ENCODE assay signal across 19 cellular contexts in genomic region chr10:12463459-12463838, GRCh38.
DNase-seq lines count a peak whose midpoint lies in the region; ATAC-seq, FAIRE-seq and TF ChIP-seq lines count a peak whose summit lies in the region.
"Had no signal": no experiment of that assay in that cellular context is flagged by ENCODE, and none has a peak within 500 bp of the region (broad histone marks: within the 10 kb centered on the region; RNA-seq: fewer than 3 reads in every experiment).

No MANE protein-coding gene starts in this region.

- TF ChIP-seq CTCF in GM10266 (IDR thresholded peaks at IDR 0.05; ENCODE audit: control insufficient read depth, insufficient read depth, low read depth, missing control alignments), result no peak

- peak; percentile 36 for FAIRE-seq in GM18507 (lab: Jason Lieb, UNC)
- FAIRE-seq: A549 had no signal

- peak; percentile 49 for ATAC-seq in HG02870 (IDR thresholded peaks at IDR 0.05; ENCODE audit: unreplicated experiment)
- ATAC-seq in central memory CD8-positive, alpha-beta T cell (replicated peaks; ENCODE audit: extremely low read depth, poor library complexity, severe bottlenecking), result no peak
- no peak for ATAC-seq in stimulated activated memory B cell treated with anti-CD40 and anti-IgM and Interleukin-4, amounts not matched to agents 10 μg/mL and 1 μg/mL and 100 μg/mL, for 72 hours
- ATAC-seq: A549 had no signal

- peaks cover 3% of the 10 kb centered on the region for H3K36me3 Mint-ChIP-seq in central memory CD8-positive, alpha-beta T cell (ENCODE audit: insufficient read depth)
- H3K36me3 Mint-ChIP-seq in stimulated activated memory B cell treated with anti-CD40 and anti-IgM and Interleukin-4, amounts not matched to agents 10 μg/mL and 1 μg/mL and 100 μg/mL, for 72 hours, result peaks cover 8% of the 10 kb centered on the region
- H3K36me3 Mint-ChIP-seq: CD14-positive monocyte had no signal

- H3K4me1 Mint-ChIP-seq in central memory CD8-positive, alpha-beta T cell, result peaks cover 28% of the 10 kb centered on the region
- peaks cover 59% of the 10 kb centered on the region for H3K4me1 Mint-ChIP-seq in stimulated activated memory B cell treated with anti-CD40 and anti-IgM and Interleukin-4, amounts not matched to agents 10 μg/mL and 1 μg/mL and 100 μg/mL, for 72 hours

- peak overlapping the region; percentile 11 for H3K27ac Mint-ChIP-seq in central memory CD8-positive, alpha-beta T cell (ENCODE audit: low read depth)
- peak overlapping the region; percentile 7 for H3K27ac Mint-ChIP-seq in stimulated activated memory B cell treated with anti-CD40 and anti-IgM and Interleukin-4, amounts not matched to agents 10 μg/mL and 1 μg/mL and 100 μg/mL, for 72 hours

- no peak overlapping the region for H3K4me3 Mint-ChIP-seq in central memory CD8-positive, alpha-beta T cell
- H3K4me3 Mint-ChIP-seq in stimulated activated memory B cell treated with anti-CD40 and anti-IgM and Interleukin-4, amounts not matched to agents 10 μg/mL and 1 μg/mL and 100 μg/mL, for 72 hours, result no peak overlapping the region
- H3K4me3 Mint-ChIP-seq: CD8-positive, alpha-beta memory T cell; H9 had no signal

- no peaks in the 10 kb centered on the region for H3K27me3 Mint-ChIP-seq in central memory CD8-positive, alpha-beta T cell
- H3K27me3 Mint-ChIP-seq in stimulated activated memory B cell treated with anti-CD40 and anti-IgM and Interleukin-4, amounts not matched to agents 10 μg/mL and 1 μg/mL and 100 μg/mL, for 72 hours, result no peaks in the 10 kb centered on the region

- H3K9me3 Mint-ChIP-seq in central memory CD8-positive, alpha-beta T cell, result no peaks in the 10 kb centered on the region
- H3K9me3 Mint-ChIP-seq in stimulated activated memory B cell treated with anti-CD40 and anti-IgM and Interleukin-4, amounts not matched to agents 10 μg/mL and 1 μg/mL and 100 μg/mL, for 72 hours, result peaks cover 3% of the 10 kb centered on the region
- H3K9me3 Mint-ChIP-seq: CD8-positive, alpha-beta memory T cell; H9 had no signal

- DNase-seq in GM18507 (ENCODE audit: extremely low spot score, insufficient read length, low read depth), result no peak
- DNase-seq in central memory CD8-positive, alpha-beta T cell (ENCODE audit: low spot score in 2 of 2), result no peak
- DNase-seq in activated CD4-positive, alpha-beta T cell treated with anti-CD3 and anti-CD28 coated beads for 4 hours, result no peak
- DNase-seq in GM10266 (ENCODE audit: extremely low spot score), result no peak
- no peak for DNase-seq in stimulated activated CD4-positive, alpha-beta T cell treated with anti-CD3 and anti-CD28 coated beads, Interleukin-2, amount 100 ng/mL, for 48 hours
- DNase-seq in NCI-H69 (lab: John Stamatoyannopoulos, UW), result no peak
- DNase-seq: Caco-2; CD8-positive, alpha-beta memory T cell; DND-41; GDM1; GOT3; H9; IMR-90; Kasumi-1; KBM-7 had no signal
